8 cellular contexts compared by ENCODE assay signal in the genomic region with DNA sequence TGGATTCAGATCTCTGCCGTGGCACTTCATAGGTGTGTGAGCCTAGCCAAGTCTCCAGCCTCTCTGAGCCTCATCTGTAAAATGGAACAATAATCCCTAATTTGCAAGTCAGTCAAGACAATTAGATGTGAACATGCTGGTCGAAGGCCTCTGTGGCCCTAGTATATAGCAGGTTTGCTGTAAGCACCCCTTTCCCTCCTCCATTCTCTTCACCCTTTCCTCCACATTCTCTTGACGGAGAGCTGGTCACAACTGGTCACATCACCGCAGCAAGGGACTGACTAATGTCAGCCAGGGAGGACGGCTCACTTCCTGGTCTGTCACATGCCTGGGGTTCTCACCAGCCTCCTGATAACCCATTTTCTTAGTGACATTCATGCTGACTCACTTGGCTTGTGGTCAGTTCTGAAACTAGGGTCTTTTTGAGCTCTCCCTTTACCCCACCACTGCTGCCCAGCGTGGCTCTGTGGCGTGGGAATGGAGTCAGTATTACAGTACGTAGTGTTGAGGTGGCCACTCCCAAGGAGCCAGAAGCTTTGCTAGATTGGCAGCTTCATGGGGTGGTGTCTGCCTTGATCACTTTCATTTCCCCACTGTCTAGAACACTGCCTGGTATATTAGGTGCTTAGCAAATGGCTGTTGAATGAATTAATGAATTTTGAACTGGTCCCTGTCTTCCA. TPM values are rescaled to one million over a fixed set of nuclear protein-coding genes. Genes with fewer than 3 reads are reported as not detected.
A peak's percentile ranks its signal among the peaks of the same experiment; 100 is the strongest.
DNase-seq lines count a peak whose midpoint lies in the region; ATAC-seq, FAIRE-seq and TF ChIP-seq lines count a peak whose summit lies in the region.

No MANE protein-coding gene starts in this region.

- BruUV-seq in K562 (replicated peaks; lab: Mats Ljungman, UMichigan) = no TSS peak

- WGBS in K562 (ENCODE audit: insufficient coverage, low coverage, missing lambda C conversion rate) = 15% methylated on average over 8 of the region's 8 CpGs

- H3K4me1 ChIP-seq in K562 (replicated peaks in 1 of 2; ENCODE audit: control insufficient read depth in 2 of 2, insufficient read depth in 2 of 2, low read length in 2 of 2) (peaks cover 6 to 15% of the 10 kb centered on the region in 2 experiments; a peak in 4 of 5 replicates), osteoblast (ENCODE audit: insufficient read depth, low read length) (peaks cover 40% of the 10 kb centered on the region)

- H3K27me3 Mint-ChIP-seq in CD14-positive monocyte (ENCODE audit: low read depth in 3 of 3) = peaks cover 0 to 3% (median 0%) of the 10 kb centered on the region in 3 donors

- intact Hi-C loops in CD14-positive monocyte (cut with micrococcal nuclease) (no loop called here), K562 (cut with micrococcal nuclease) (no loop called here)

- H3K27me3 ChIP-seq in K562 (ENCODE audit: control insufficient read depth in 2 of 2, insufficient read depth in 2 of 2, low read length in 2 of 2) (no peaks in the 10 kb centered on the region), osteoblast (ENCODE audit: insufficient read depth, low read length) (no peaks in the 10 kb centered on the region)

- H2AFZ ChIP-seq in K562 (ENCODE audit: low read depth, low read length) = peak overlapping the region; percentile 75
- no peak overlapping the region for H2AFZ ChIP-seq in osteoblast (ENCODE audit: low read length)

- H3K36me3 Mint-ChIP-seq in CD14-positive monocyte = peaks cover 35 to 54% of the 10 kb centered on the region in 2 donors

- H3K36me3 ChIP-seq in K562 (ENCODE audit: control insufficient read depth, insufficient read depth, low read length) (no peaks in the 10 kb centered on the region), osteoblast (ENCODE audit: insufficient read depth, low read length) (peaks cover 16% of the 10 kb centered on the region)

- TF ChIP-seq EP300 in K562 (IDR thresholded peaks at IDR 0.05; ENCODE audit: low read length) = peak; percentile 65

- no peaks in the 10 kb centered on the region for H4K20me1 ChIP-seq in K562 (replicated peaks; ENCODE audit: control insufficient read depth, insufficient read depth, low read length)
- no peaks in the 10 kb centered on the region for H4K20me1 ChIP-seq in osteoblast (ENCODE audit: insufficient read depth, low read length)

- FAIRE-seq in K562 (lab: Jason Lieb, UNC) (peak; percentile 96), HTR-8/SVneo (lab: Jason Lieb, UNC) (no peak)

- H3K9me1 ChIP-seq in K562 (ENCODE audit: control insufficient read depth, insufficient read depth, low read length) = no peaks in the 10 kb centered on the region

- H3K4me3 ChIP-seq in K562 (no peak overlapping the region), osteoblast (ENCODE audit: insufficient read depth, low read length) (no peak overlapping the region)

- POLR2A ChIA-PET in K562 (lab: Yijun Ruan, JAX) = interaction anchor here (0.6 to 2.6 kb wide), 5 partner anchors 10 to 513 kb away, joined by 3 to 7 read pairs (median 6); partner anchors contain the start of gene DUSP1

- peaks cover 59% of the 10 kb centered on the region for H3K4me1 Mint-ChIP-seq in CD14-positive monocyte

- TF ChIP-seq RAD21 in K562 (CRISPR knock-in tag; conservative IDR thresholded peaks at IDR 0.05 in 1 of 2, IDR thresholded peaks at IDR 0.05 in 1 of 2) = no peak; a peak in 1 of 4 replicates

- DNase-seq in CD14-positive monocyte (ENCODE audit: low spot score) (peak; percentile 97), K562 (ENCODE audit: extremely low read depth in 1 of 4, low spot score in 3 of 4) (peak; percentile 51 to 85 (median 66)), osteoblast (ENCODE audit: insufficient read length, low spot score, missing footprints) (peak; percentile 83), NCI-H187 (lab: John Stamatoyannopoulos, UW) (no peak), HTR-8/SVneo (ENCODE audit: insufficient read length, low spot score) (no peak), NAMALWA (ENCODE audit: low spot score) (no peak)

- H3K79me2 ChIP-seq in K562 (ENCODE audit: control insufficient read depth, insufficient read depth, low read length) (0 out of 3 replicates have a peak, but pooled peaks cover 4% of the 10 kb centered on the region), osteoblast (ENCODE audit: insufficient read depth, low read length) (peaks cover 80% of the 10 kb centered on the region)

- CTCF ChIA-PET in K562 (lab: Yijun Ruan, JAX; ENCODE audit: low intra/inter-chr PET ratio) = no interaction called here

- peak overlapping the region; percentile 69 for H3K27ac ChIP-seq in K562 (ENCODE audit: extremely low read depth, low read depth, low read length)
- peak overlapping the region; percentile 99 for H3K27ac ChIP-seq in osteoblast (ENCODE audit: low read depth, low read length)

- in situ Hi-C loops in K562 (cut with MboI) = no loop called here

- peaks cover 0 to 5% (median 0%) of the 10 kb centered on the region in 7 donors for H3K9me3 Mint-ChIP-seq in CD14-positive monocyte

- peak; percentile 45; the same call in 1 of the 2 replicates for TF ChIP-seq POLR2A in K562 (conservative IDR thresholded peaks at IDR 0.05)

- peak overlapping the region; percentile 96 to 99 (median 99) for H3K27ac Mint-ChIP-seq in CD14-positive monocyte

- H3K4me2 ChIP-seq in K562 (ENCODE audit: insufficient read depth, low read length) (peak overlapping the region; percentile 51), osteoblast (ENCODE audit: insufficient read depth, low read length) (peak overlapping the region; percentile 0)

- ATAC-seq in GM19395 (IDR thresholded peaks at IDR 0.05; ENCODE audit: unreplicated experiment) = peak; percentile 79
- peak; percentile 82 for ATAC-seq in HG03460 (IDR thresholded peaks at IDR 0.05; ENCODE audit: unreplicated experiment)
- peak; percentile 93 for ATAC-seq in K562

- TF ChIP-seq CTCF in CD14-positive monocyte (IDR thresholded peaks at IDR 0.05) (no peak), K562 (IDR thresholded peaks at IDR 0.05 in 2 of 3, conservative IDR thresholded peaks at IDR 0.05 in 1 of 3; ENCODE audit: insufficient read depth in 2 of 3, low read depth in 1 of 3, low read length in 3 of 3) (no peak), osteoblast (IDR thresholded peaks at IDR 0.05; ENCODE audit: extremely low read depth, low read depth, low read length) (no peak)

- H3K4me3 Mint-ChIP-seq in CD14-positive monocyte = peak overlapping the region in 1 of 2 donors; percentile 44

- H3K9me3 ChIP-seq in K562 (replicated peaks; ENCODE audit: control insufficient read depth, insufficient read depth, low read depth, low read length) = no peaks in the 10 kb centered on the region
- H3K9me3 ChIP-seq in osteoblast (ENCODE audit: low read depth, low read length) = no peaks in the 10 kb centered on the region

- peak overlapping the region; percentile 47 to 59; a peak in 3 of 4 replicates for H3K9ac ChIP-seq in K562 (ENCODE audit: insufficient read depth in 1 of 2, low read depth in 2 of 2, low read length in 2 of 2)

TF ChIP-seq in K562, 482 proteins besides CTCF, POLR2A, EP300 and RAD21 (continues in another document):
- TF ChIP-seq ZNF668 (CRISPR knock-in tag; IDR thresholded peaks at IDR 0.05) = no peak
- TF ChIP-seq PTRF (tag; IDR thresholded peaks at IDR 0.05) = no peak
- TF ChIP-seq, protein P1, sequence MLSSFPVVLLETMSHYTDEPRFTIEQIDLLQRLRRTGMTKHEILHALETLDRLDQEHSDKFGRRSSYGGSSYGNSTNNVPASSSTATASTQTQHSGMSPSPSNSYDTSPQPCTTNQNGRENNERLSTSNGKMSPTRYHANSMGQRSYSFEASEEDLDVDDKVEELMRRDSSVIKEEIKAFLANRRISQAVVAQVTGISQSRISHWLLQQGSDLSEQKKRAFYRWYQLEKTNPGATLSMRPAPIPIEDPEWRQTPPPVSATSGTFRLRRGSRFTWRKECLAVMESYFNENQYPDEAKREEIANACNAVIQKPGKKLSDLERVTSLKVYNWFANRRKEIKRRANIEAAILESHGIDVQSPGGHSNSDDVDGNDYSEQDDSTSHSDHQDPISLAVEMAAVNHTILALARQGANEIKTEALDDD (IDR thresholded peaks at IDR 0.05) = peak; percentile 82
- 0 out of 2 replicates have a peak, but pooled peaks have one; percentile 62 for TF ChIP-seq NFRKB (IDR thresholded peaks at IDR 0.05; ENCODE audit: low read depth)
- TF ChIP-seq ZNF76 (CRISPR knock-in tag; IDR thresholded peaks at IDR 0.05; ENCODE audit: borderline replicate concordance) = no peak
- no peak for TF ChIP-seq HDAC6 (IDR thresholded peaks at IDR 0.05; ENCODE audit: low read depth, low read length)
- TF ChIP-seq ZNF174 (CRISPR knock-in tag; IDR thresholded peaks at IDR 0.05) = no peak
- no peak for TF ChIP-seq DIDO1 (tag; IDR thresholded peaks at IDR 0.05; ENCODE audit: low read depth)
- TF ChIP-seq NEUROD1 (IDR thresholded peaks at IDR 0.05; ENCODE audit: borderline replicate concordance, low read depth, low read length, partially characterized antibody) = peak; percentile 66
- TF ChIP-seq MTF1 (CRISPR knock-in tag; IDR thresholded peaks at IDR 0.05; ENCODE audit: borderline replicate concordance) = no peak
- no peak for TF ChIP-seq ARID2 (IDR thresholded peaks at IDR 0.05)
- no peak for TF ChIP-seq ZNF707 (CRISPR knock-in tag; conservative IDR thresholded peaks at IDR 0.05)
- TF ChIP-seq ZNF12 (CRISPR knock-in tag; IDR thresholded peaks at IDR 0.05) = no peak

RNA-seq across cellular contexts. Expression of gene ERGIC1, which starts 47.8 kb away (rescaled TPM):
- 10 to 100 TPM; 28.3 to 34.1 TPM for polyA plus RNA-seq in CD14-positive monocyte
- total RNA-seq in K562 (2011; cell fraction: chromatin; rRNA removed; ENCODE audit: low replicate concordance) = 94.3 and 160 TPM in 2 replicates
- 81.7 and 85.4 TPM in 2 replicates for total RNA-seq in K562 (2011; cell fraction: nucleolus; rRNA removed)
- total RNA-seq in K562 (2011; cell fraction: nucleoplasm; rRNA removed) = 98.5 and 147 TPM in 2 replicates
- total RNA-seq in K562 (2014; rRNA removed) = 20.9 and 38.1 TPM in 2 replicates
- 33.5 and 38.8 TPM in 2 replicates for total RNA-seq in K562 (2014; rRNA removed; fragmentation: Illumina TruSeq; extraction: Trizol)
- total RNA-seq in K562 (2015; rRNA removed; fragmentation: Illumina TruSeq; extraction: Trizol) = 41.9 and 42.5 TPM in 2 replicates
- total RNA-seq in K562 (2021) = 48.0 and 51.3 TPM in 2 replicates
- polyA plus RNA-seq in K562 (2011; rRNA removed) = 36.4 and 39.2 TPM in 2 replicates
- polyA plus RNA-seq in K562 (2011; cell fraction: cytosol; rRNA removed) = 59.9 and 75.2 TPM in 2 replicates
- polyA plus RNA-seq in K562 (2011; cell fraction: nucleus; rRNA removed) = 37.4 and 51.3 TPM in 2 replicates
- 49.8 and 50.4 TPM in 2 replicates for polyA plus RNA-seq in K562 (2012)
- polyA plus RNA-seq in K562 (2014; fragmentation: Illumina TruSeq; extraction: Trizol) = 58.0 and 68.4 TPM in 2 replicates
- 10 to 100 TPM in 1 of 2 experiments, 1 to 10 TPM in 1; 5.5 to 11.7 TPM for polyA plus RNA-seq in K562 (2014; fragmentation: Nextera tagmentation; extraction: Ambion mirVana)
- 32.9 and 45.5 TPM in 2 replicates for polyA plus RNA-seq in K562 (2014; rRNA removed)
- polyA minus RNA-seq in K562 (2011; rRNA and poly(A)+ RNA removed) = 42.0 and 52.9 TPM in 2 replicates
- 26.8 and 27.7 TPM in 2 replicates for polyA minus RNA-seq in K562 (2011; cell fraction: cytosol; rRNA and poly(A)+ RNA removed)
- 19.5 and 22.5 TPM in 2 replicates for polyA minus RNA-seq in K562 (2011; cell fraction: nucleus; rRNA and poly(A)+ RNA removed)
- 109 and 128 TPM in 2 replicates for total RNA-seq in osteoblast

Comparison
In these comparisons a context has a peak if more than half of its experiments do, and no peak if none do; other contexts are left out.
1. DNase-seq: peak in CD14-positive monocyte (single experiment), K562 (4 of 4) and osteoblast (single experiment); none in NCI-H187 (0 of 2), HTR-8/SVneo (single experiment) and NAMALWA (single experiment).
2. Peak in every context shown above with its lines, with median percentiles within 50 percentile points of each other: ATAC-seq.